8 cellular contexts compared by ENCODE assay signal in genomic region chr2:96304606-96305005, GRCh38. TPM values are rescaled to one million over a fixed set of nuclear protein-coding genes. Genes with fewer than 3 reads are reported as not detected.
DNase-seq lines count a peak whose midpoint lies in the region; ATAC-seq and TF ChIP-seq lines count a peak whose summit lies in the region.

No MANE protein-coding gene starts in this region.

- peak overlapping the region; percentile 88 for H3K4me2 ChIP-seq in Karpas-422 (ENCODE audit: low read depth, low read length, poor library complexity, severe bottlenecking)

- H3K4me1 ChIP-seq in Karpas-422 (ENCODE audit: low read length) = peaks cover 24% of the 10 kb centered on the region
- H3K4me1 ChIP-seq in colonic mucosa = peaks cover 12% of the 10 kb centered on the region

- H3K9me2 ChIP-seq in Karpas-422 (replicated peaks; ENCODE audit: insufficient read depth, low read length) = no peaks in the 10 kb centered on the region

- H3K27me3 Mint-ChIP-seq in naive thymus-derived CD8-positive, alpha-beta T cell = no peaks in the 10 kb centered on the region

- peak overlapping the region; percentile 98 to 100 (median 100) for H3K27ac Mint-ChIP-seq in naive thymus-derived CD8-positive, alpha-beta T cell

- H3K9me3 ChIP-seq in Karpas-422 (ENCODE audit: low read length) (no peaks in the 10 kb centered on the region), colonic mucosa (no peaks in the 10 kb centered on the region)

- H4K20me1 ChIP-seq in Karpas-422 (ENCODE audit: insufficient read depth, low read depth, low read length) = no peaks in the 10 kb centered on the region

- H3K79me2 ChIP-seq in Karpas-422 (ENCODE audit: low read length) = peaks cover 47% of the 10 kb centered on the region

- no peak for TF ChIP-seq CTCF in AG10803 (conservative IDR thresholded peaks at IDR 0.05; ENCODE audit: low read length)
- no peak for TF ChIP-seq CTCF in colonic mucosa (IDR thresholded peaks at IDR 0.05)

- DNase-seq in AG10803 (ENCODE audit: low read depth) (no peak), Karpas-422 (no peak), colonic mucosa (no peak), NCI-H524 (lab: John Stamatoyannopoulos, UW) (no peak), NCI-H510A (lab: John Stamatoyannopoulos, UW) (no peak), COLO668 (lab: John Stamatoyannopoulos, UW; ENCODE audit: unreplicated experiment) (no peak)
- DNase-seq in naive thymus-derived CD8-positive, alpha-beta T cell = no peak

- peaks cover 37 to 63% (median 57%) of the 10 kb centered on the region in 4 donors for H3K4me1 Mint-ChIP-seq in naive thymus-derived CD8-positive, alpha-beta T cell

- intact Hi-C loops in colonic mucosa (cut with DNase I) = loop anchor here (5.0 kb wide), 1 partner anchor 37 kb away; the partner anchor contains the start of genes CIAO1 and TMEM127

- H2AFZ ChIP-seq in Karpas-422 (ENCODE audit: low read length) = no peak overlapping the region

- H3K27me3 ChIP-seq in Karpas-422 (ENCODE audit: low read length) (no peaks in the 10 kb centered on the region), colonic mucosa (no peaks in the 10 kb centered on the region)

- H3K9ac ChIP-seq in Karpas-422 (ENCODE audit: low read length) (peak overlapping the region; percentile 89), colonic mucosa (ENCODE audit: low read depth in 2 of 2, low read length in 2 of 2) (peak overlapping the region; percentile 71 to 95)

- no peak for ATAC-seq in naive thymus-derived CD8-positive, alpha-beta T cell
- ATAC-seq in GM21529 (IDR thresholded peaks at IDR 0.05; ENCODE audit: unreplicated experiment) = no peak

- H3K36me3 ChIP-seq in Karpas-422 (ENCODE audit: insufficient read depth, low read length) (peaks cover 40% of the 10 kb centered on the region), colonic mucosa (peaks cover 21% of the 10 kb centered on the region)

- peak overlapping the region; percentile 94 to 100 (median 99) for H3K4me3 Mint-ChIP-seq in naive thymus-derived CD8-positive, alpha-beta T cell

- no peaks in the 10 kb centered on the region for H3K9me3 Mint-ChIP-seq in naive thymus-derived CD8-positive, alpha-beta T cell

- H3K36me3 Mint-ChIP-seq in naive thymus-derived CD8-positive, alpha-beta T cell = peaks cover 0 to 56% (median 27%) of the 10 kb centered on the region in 3 donors

- peak overlapping the region; percentile 100 for H3K4me3 ChIP-seq in AG10803 (ENCODE audit: low read length)
- H3K4me3 ChIP-seq in Karpas-422 (ENCODE audit: low read length) = peak overlapping the region; percentile 79
- peak overlapping the region; percentile 72 for H3K4me3 ChIP-seq in colonic mucosa

- POLR2A ChIA-PET in naive thymus-derived CD8-positive, alpha-beta T cell (lab: Charles Lee) = interaction anchor here (0.6 to 5.8 kb wide), 16 partner anchors 11 to 592 kb away, joined by 3 to 59 read pairs (median 6); partner anchors contain the start of genes ARID5A, ITPRIPL1, NCAPH and STARD7

- peak overlapping the region; percentile 57; the same call in 1 of the 2 replicates for H3K27ac ChIP-seq in Karpas-422 (ENCODE audit: low read length)
- peak overlapping the region; percentile 71 for H3K27ac ChIP-seq in colonic mucosa

RNA-seq across cellular contexts. Expression of gene SNRNP200, which starts 0.7 kb away (rescaled TPM):
- total RNA-seq in Karpas-422 (2014; rRNA removed; shearing (Covaris generic); ENCODE audit: low replicate concordance) = 68.1 and 83.8 TPM in 2 replicates
- 100 to 1,000 TPM in 1 of 2 donors, 10 to 100 TPM in 1; 90.4 to 127 TPM for total RNA-seq in colonic mucosa
- total RNA-seq in naive thymus-derived CD8-positive, alpha-beta T cell = 100 to 1,000 TPM; 237 to 246 TPM
- 100 to 1,000 TPM in 1 of 3 donors, 10 to 100 TPM in 2; 61.8 to 111 (median 90.3) TPM for polyA plus RNA-seq in naive thymus-derived CD8-positive, alpha-beta T cell

RNA-seq across cellular contexts. Expression of gene ITPRIPL1, which starts 20.5 kb away (rescaled TPM):
- total RNA-seq in Karpas-422 (2014; rRNA removed; shearing (Covaris generic); ENCODE audit: low replicate concordance) = 12.4 and 21.2 TPM in 2 replicates
- under 1 TPM; 0.44 to 0.80 TPM for total RNA-seq in colonic mucosa
- total RNA-seq in naive thymus-derived CD8-positive, alpha-beta T cell = 1 to 10 TPM; 1.4 to 1.8 TPM
- polyA plus RNA-seq in naive thymus-derived CD8-positive, alpha-beta T cell = 1 to 10 TPM in 1 of 3 donors, under 1 TPM in 2; 0.47 to 8.6 (median 0.94) TPM

RNA-seq across cellular contexts. Expression of gene NCAPH, which starts 31.0 kb away (rescaled TPM):
- 23.1 and 24.2 TPM in 2 replicates for total RNA-seq in Karpas-422 (2014; rRNA removed; shearing (Covaris generic); ENCODE audit: low replicate concordance)
- total RNA-seq in colonic mucosa = 10 to 100 TPM in 1 of 2 donors, 1 to 10 TPM in 1; 9.1 to 40.2 TPM
- under 1 TPM; 0.26 to 0.77 TPM for total RNA-seq in naive thymus-derived CD8-positive, alpha-beta T cell
- polyA plus RNA-seq in naive thymus-derived CD8-positive, alpha-beta T cell = under 1 TPM in 2 of 3 donors, not detected in 1; 0.52 to 0.86 TPM

RNA-seq across cellular contexts. Expression of gene CIAO1, which starts 38.6 kb away (rescaled TPM):
- 71.2 and 101 TPM in 2 replicates for total RNA-seq in Karpas-422 (2014; rRNA removed; shearing (Covaris generic); ENCODE audit: low replicate concordance)
- 10 to 100 TPM; 56.0 to 75.5 TPM for total RNA-seq in colonic mucosa
- 10 to 100 TPM; 86.3 to 88.6 TPM for total RNA-seq in naive thymus-derived CD8-positive, alpha-beta T cell
- 100 to 1,000 TPM in 1 of 3 donors, 10 to 100 TPM in 2; 85.5 to 106 (median 95.2) TPM for polyA plus RNA-seq in naive thymus-derived CD8-positive, alpha-beta T cell

RNA-seq across cellular contexts. Expression of gene TMEM127, which starts 38.8 kb away (rescaled TPM):
- total RNA-seq in Karpas-422 (2014; rRNA removed; shearing (Covaris generic); ENCODE audit: low replicate concordance) = 17.7 and 21.9 TPM in 2 replicates
- total RNA-seq in colonic mucosa = 10 to 100 TPM; 61.9 to 81.1 TPM
- total RNA-seq in naive thymus-derived CD8-positive, alpha-beta T cell = 10 to 100 TPM; 32.2 to 39.5 TPM
- polyA plus RNA-seq in naive thymus-derived CD8-positive, alpha-beta T cell = 10 to 100 TPM; 22.1 to 35.7 (median 22.3) TPM

Comparison
In these comparisons a context has a peak if more than half of its experiments do, and no peak if none do; other contexts are left out.
1. RNA of gene NCAPH, which starts 31.0 kb away (total RNA-seq): 9.1 to 40.2 TPM in colonic mucosa and 23.1 to 24.2 TPM in Karpas-422; 0.26 to 0.77 TPM in naive thymus-derived CD8-positive, alpha-beta T cell; every median in the first group is over 4 times any median in the second.
2. Peak in every context shown above with its lines, with median percentiles within 50 percentile points of each other: H3K4me3 ChIP-seq.